In the genomic region with DNA sequence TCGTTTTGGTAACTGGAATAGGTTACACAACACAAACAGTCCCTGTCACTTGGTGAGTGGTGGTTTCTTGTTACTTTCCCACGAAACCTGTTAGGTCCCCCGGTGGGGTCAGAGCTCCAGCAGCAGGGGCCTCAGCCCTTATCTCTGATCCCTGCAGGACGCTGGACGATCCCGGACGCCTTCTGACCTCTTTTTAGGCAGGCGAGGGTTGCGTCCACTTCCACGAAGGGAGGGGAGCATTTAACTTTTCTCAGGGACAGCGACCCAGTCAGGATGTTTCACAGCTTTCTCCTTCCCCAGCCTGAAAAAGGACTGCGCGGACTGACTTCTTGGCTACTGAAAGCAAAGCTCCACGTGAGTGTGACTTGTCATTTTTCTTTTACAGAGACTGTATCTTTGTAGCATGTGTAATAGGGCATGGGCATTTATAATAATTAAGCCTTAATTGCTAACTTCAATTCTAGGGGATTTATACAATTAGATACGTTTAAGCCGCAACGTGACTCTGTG, we compare ENCODE assay signal across 8 cellular contexts. TPM values are rescaled to one million over a fixed set of nuclear protein-coding genes. Genes with fewer than 3 reads are reported as not detected.
DNase-seq lines count a peak whose midpoint lies in the region; ATAC-seq and TF ChIP-seq lines count a peak whose summit lies in the region.

No MANE protein-coding gene starts in this region.

- H3K36me3 Mint-ChIP-seq in immature natural killer cell, result peaks cover 20 to 32% (median 26%) of the 10 kb centered on the region in 3 donors

- no peak for TF ChIP-seq POLR2A in spleen (IDR thresholded peaks at IDR 0.05)

- H3K9ac ChIP-seq in HUES64 (ENCODE audit: low read depth, low read length), result peak overlapping the region; percentile 65

- intact Hi-C loops in spleen (cut with DNase I; ENCODE audit: low total_unique reads), result no loop called here

- 19% methylated on average over 17 of the region's 17 CpGs for WGBS in HUES64
- WGBS in spleen, 5 donors, result 19 to 24% (median 23%) methylated on average over 17 of the region's 17 CpGs

- H3K4me1 Mint-ChIP-seq in immature natural killer cell, result peaks cover 18 to 37% of the 10 kb centered on the region in 2 donors

- H3K9me3 ChIP-seq in HUES64 (ENCODE audit: insufficient read depth, low read depth, low read length), result no peaks in the 10 kb centered on the region
- H3K9me3 ChIP-seq in spleen, result no peaks in the 10 kb centered on the region

- H3K27me3 ChIP-seq in HUES64 (ENCODE audit: insufficient read depth, low read length), result no peaks in the 10 kb centered on the region
- H3K27me3 ChIP-seq in spleen (replicated peaks in 1 of 7), result no peaks in the 10 kb centered on the region

- H3K27ac ChIP-seq in HUES64 (ENCODE audit: low read depth, low read length) (no peak overlapping the region), spleen (peak overlapping the region; percentile 71 to 88 (median 85))

- peak overlapping the region; percentile 85 to 93 (median 91) for H3K27ac Mint-ChIP-seq in immature natural killer cell

- peak overlapping the region; percentile 77 for H3K4me3 ChIP-seq in HUES64 (ENCODE audit: low read length)
- peak overlapping the region; percentile 74 to 97 (median 87) for H3K4me3 ChIP-seq in spleen

- H3K4me3 Mint-ChIP-seq in immature natural killer cell, result peak overlapping the region; percentile 89 to 96 (median 95)

- H3K9me3 Mint-ChIP-seq in immature natural killer cell, result peaks cover 0 to 7% (median 0%) of the 10 kb centered on the region in 6 donors

- peaks cover 25% of the 10 kb centered on the region for H3K36me3 ChIP-seq in HUES64 (ENCODE audit: insufficient read depth, low read length)
- peaks cover 0 to 34% (median 24%) of the 10 kb centered on the region in 6 donors for H3K36me3 ChIP-seq in spleen

- TF ChIP-seq CTCF in spleen (IDR thresholded peaks at IDR 0.05 in 8 of 11, conservative IDR thresholded peaks at IDR 0.05 in 3 of 11), result no peak

- DNase-seq in EH (ENCODE audit: low read depth) (peak; percentile 43), amniotic epithelial cell (ENCODE audit: low read depth) (peak; percentile 32), immature natural killer cell (no peak), spleen (no peak), GDM1 (lab: John Stamatoyannopoulos, UW) (no peak), NCI-H524 (lab: John Stamatoyannopoulos, UW) (no peak)

- no peaks in the 10 kb centered on the region for H3K27me3 Mint-ChIP-seq in immature natural killer cell (ENCODE audit: low read depth in 3 of 3)

- H3K4me1 ChIP-seq in HUES64 (ENCODE audit: insufficient read depth, low read length) (no peaks in the 10 kb centered on the region), spleen (peaks cover 7 to 29% (median 23%) of the 10 kb centered on the region in 6 donors)

- no peak for ATAC-seq in HG03442 (IDR thresholded peaks at IDR 0.05; ENCODE audit: unreplicated experiment)

RNA-seq across cellular contexts. Expression of gene ZNF234, which starts 0.7 kb away (rescaled TPM):
- 6.0 TPM for polyA plus RNA-seq in HUES64 (2013, experiment 1 of 2)
- polyA plus RNA-seq in HUES64 (2013, experiment 2 of 2), result 6.1 TPM
- polyA plus RNA-seq in immature natural killer cell, result 1 to 10 TPM; 2.7 to 7.4 (median 6.1) TPM
- total RNA-seq in spleen, result 10 to 100 TPM; 12.2 to 17.6 (median 13.8) TPM
- polyA plus RNA-seq in spleen, result 1 to 10 TPM; 2.2 to 3.9 (median 2.6) TPM

RNA-seq across cellular contexts. Expression of gene ZNF226, which starts 22.8 kb away (rescaled TPM):
- 9.5 TPM for polyA plus RNA-seq in HUES64 (2013, experiment 1 of 2)
- 13.0 TPM for polyA plus RNA-seq in HUES64 (2013, experiment 2 of 2)
- polyA plus RNA-seq in immature natural killer cell, result 10 to 100 TPM; 23.1 to 41.4 (median 24.3) TPM
- total RNA-seq in spleen, result 10 to 100 TPM; 21.5 to 40.0 (median 29.3) TPM
- 10 to 100 TPM; 14.4 to 20.9 (median 15.8) TPM for polyA plus RNA-seq in spleen

RNA-seq across cellular contexts. Expression of gene ZNF225, which starts 28.9 kb away (rescaled TPM):
- polyA plus RNA-seq in HUES64 (2013, experiment 1 of 2), result 2.6 TPM
- polyA plus RNA-seq in HUES64 (2013, experiment 2 of 2), result 2.6 TPM
- 1 to 10 TPM; 1.2 to 4.8 (median 2.4) TPM for polyA plus RNA-seq in immature natural killer cell
- 1 to 10 TPM; 5.0 to 9.4 (median 6.6) TPM for total RNA-seq in spleen
- 1 to 10 TPM; 1.4 to 2.0 (median 1.7) TPM for polyA plus RNA-seq in spleen

RNA-seq across cellular contexts. Expression of gene ZNF224, which starts 47.9 kb away (rescaled TPM):
- polyA plus RNA-seq in HUES64 (2013, experiment 1 of 2), result 8.2 TPM
- polyA plus RNA-seq in HUES64 (2013, experiment 2 of 2), result 7.1 TPM
- polyA plus RNA-seq in immature natural killer cell, result 10 to 100 TPM in 1 of 3 donors, 1 to 10 TPM in 2; 5.8 to 11.6 (median 7.2) TPM
- 10 to 100 TPM; 39.4 to 61.8 (median 49.8) TPM for total RNA-seq in spleen
- 10 to 100 TPM; 15.9 to 26.6 (median 22.6) TPM for polyA plus RNA-seq in spleen

Comparison
In these comparisons a context has a peak if more than half of its experiments do, and no peak if none do; other contexts are left out.
1. DNase-seq: peak in EH (single experiment) and amniotic epithelial cell (single experiment); none in immature natural killer cell (0 of 3), spleen (single experiment), GDM1 (single experiment) and NCI-H524 (0 of 2).